ENCODE assay signal across 1 cellular context in the genomic region with DNA sequence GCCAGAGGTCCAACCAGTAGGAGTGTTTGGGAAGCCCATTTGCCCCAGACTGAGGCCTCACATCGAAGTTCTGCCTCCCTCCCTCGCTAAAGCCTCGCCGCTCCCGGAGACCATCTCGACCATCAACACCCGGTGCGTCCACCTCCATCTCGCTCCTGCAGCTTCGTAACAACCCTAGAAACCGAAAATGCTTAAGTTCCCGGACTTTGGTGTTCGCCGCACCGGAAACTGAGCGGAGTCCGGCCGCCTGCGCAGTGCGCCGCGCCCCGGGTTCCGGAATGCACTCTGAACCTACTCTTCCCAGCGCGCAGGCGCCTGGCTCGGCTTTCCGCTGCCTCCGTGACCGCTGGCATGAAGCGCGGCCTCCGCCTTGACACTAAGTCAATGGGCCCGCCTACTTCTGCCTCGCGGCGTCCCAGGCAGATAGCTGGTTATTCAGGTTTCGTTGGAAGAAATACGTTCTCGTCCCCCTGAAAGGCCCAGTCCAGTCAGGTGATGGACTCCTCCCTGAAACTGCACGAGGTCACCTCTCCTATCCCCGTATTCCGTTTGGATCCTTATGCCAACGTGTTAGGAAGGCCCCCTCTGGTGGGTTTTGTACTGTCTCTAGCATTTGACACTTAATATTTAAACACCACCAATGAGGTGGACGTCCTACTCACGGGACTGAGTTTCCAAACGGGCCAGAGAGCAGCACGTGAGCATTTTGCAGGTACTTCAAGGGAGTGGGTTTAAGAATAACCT.
A peak's percentile ranks its signal among the peaks of the same experiment; 100 is the strongest.
TF ChIP-seq lines count a peak whose summit lies in the region.

No MANE protein-coding gene starts in this region.

TF ChIP-seq in HepG2, 621 proteins besides CTCF, POLR2A, EP300 and RAD21 (continued from another document and continues in another):
- TF ChIP-seq, protein P1, sequence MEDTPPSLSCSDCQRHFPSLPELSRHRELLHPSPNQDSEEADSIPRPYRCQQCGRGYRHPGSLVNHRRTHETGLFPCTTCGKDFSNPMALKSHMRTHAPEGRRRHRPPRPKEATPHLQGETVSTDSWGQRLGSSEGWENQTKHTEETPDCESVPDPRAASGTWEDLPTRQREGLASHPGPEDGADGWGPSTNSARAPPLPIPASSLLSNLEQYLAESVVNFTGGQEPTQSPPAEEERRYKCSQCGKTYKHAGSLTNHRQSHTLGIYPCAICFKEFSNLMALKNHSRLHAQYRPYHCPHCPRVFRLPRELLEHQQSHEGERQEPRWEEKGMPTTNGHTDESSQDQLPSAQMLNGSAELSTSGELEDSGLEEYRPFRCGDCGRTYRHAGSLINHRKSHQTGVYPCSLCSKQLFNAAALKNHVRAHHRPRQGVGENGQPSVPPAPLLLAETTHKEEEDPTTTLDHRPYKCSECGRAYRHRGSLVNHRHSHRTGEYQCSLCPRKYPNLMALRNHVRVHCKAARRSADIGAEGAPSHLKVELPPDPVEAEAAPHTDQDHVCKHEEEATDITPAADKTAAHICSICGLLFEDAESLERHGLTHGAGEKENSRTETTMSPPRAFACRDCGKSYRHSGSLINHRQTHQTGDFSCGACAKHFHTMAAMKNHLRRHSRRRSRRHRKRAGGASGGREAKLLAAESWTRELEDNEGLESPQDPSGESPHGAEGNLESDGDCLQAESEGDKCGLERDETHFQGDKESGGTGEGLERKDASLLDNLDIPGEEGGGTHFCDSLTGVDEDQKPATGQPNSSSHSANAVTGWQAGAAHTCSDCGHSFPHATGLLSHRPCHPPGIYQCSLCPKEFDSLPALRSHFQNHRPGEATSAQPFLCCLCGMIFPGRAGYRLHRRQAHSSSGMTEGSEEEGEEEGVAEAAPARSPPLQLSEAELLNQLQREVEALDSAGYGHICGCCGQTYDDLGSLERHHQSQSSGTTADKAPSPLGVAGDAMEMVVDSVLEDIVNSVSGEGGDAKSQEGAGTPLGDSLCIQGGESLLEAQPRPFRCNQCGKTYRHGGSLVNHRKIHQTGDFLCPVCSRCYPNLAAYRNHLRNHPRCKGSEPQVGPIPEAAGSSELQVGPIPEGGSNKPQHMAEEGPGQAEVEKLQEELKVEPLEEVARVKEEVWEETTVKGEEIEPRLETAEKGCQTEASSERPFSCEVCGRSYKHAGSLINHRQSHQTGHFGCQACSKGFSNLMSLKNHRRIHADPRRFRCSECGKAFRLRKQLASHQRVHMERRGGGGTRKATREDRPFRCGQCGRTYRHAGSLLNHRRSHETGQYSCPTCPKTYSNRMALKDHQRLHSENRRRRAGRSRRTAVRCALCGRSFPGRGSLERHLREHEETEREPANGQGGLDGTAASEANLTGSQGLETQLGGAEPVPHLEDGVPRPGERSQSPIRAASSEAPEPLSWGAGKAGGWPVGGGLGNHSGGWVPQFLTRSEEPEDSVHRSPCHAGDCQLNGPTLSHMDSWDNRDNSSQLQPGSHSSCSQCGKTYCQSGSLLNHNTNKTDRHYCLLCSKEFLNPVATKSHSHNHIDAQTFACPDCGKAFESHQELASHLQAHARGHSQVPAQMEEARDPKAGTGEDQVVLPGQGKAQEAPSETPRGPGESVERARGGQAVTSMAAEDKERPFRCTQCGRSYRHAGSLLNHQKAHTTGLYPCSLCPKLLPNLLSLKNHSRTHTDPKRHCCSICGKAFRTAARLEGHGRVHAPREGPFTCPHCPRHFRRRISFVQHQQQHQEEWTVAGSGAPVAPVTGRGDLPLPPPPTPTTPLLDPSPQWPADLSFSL (CRISPR knock-in tag; IDR thresholded peaks at IDR 0.05): no peak
- TF ChIP-seq TAF15 (IDR thresholded peaks at IDR 0.05; ENCODE audit: low read depth, low read length, poor library complexity, severe bottlenecking): no peak
- TF ChIP-seq, protein P2, sequence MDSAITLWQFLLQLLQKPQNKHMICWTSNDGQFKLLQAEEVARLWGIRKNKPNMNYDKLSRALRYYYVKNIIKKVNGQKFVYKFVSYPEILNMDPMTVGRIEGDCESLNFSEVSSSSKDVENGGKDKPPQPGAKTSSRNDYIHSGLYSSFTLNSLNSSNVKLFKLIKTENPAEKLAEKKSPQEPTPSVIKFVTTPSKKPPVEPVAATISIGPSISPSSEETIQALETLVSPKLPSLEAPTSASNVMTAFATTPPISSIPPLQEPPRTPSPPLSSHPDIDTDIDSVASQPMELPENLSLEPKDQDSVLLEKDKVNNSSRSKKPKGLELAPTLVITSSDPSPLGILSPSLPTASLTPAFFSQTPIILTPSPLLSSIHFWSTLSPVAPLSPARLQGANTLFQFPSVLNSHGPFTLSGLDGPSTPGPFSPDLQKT (CRISPR knock-in tag; IDR thresholded peaks at IDR 0.05; ENCODE audit: borderline replicate concordance): peak; percentile 78; the same call in 1 of the 2 replicates
- TF ChIP-seq ZNF446 (CRISPR knock-in tag; IDR thresholded peaks at IDR 0.05): peak; percentile 39; the same call in 1 of the 2 replicates
- TF ChIP-seq, protein P3, sequence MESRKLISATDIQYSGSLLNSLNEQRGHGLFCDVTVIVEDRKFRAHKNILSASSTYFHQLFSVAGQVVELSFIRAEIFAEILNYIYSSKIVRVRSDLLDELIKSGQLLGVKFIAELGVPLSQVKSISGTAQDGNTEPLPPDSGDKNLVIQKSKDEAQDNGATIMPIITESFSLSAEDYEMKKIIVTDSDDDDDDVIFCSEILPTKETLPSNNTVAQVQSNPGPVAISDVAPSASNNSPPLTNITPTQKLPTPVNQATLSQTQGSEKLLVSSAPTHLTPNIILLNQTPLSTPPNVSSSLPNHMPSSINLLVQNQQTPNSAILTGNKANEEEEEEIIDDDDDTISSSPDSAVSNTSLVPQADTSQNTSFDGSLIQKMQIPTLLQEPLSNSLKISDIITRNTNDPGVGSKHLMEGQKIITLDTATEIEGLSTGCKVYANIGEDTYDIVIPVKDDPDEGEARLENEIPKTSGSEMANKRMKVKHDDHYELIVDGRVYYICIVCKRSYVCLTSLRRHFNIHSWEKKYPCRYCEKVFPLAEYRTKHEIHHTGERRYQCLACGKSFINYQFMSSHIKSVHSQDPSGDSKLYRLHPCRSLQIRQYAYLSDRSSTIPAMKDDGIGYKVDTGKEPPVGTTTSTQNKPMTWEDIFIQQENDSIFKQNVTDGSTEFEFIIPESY (CRISPR knock-in tag; IDR thresholded peaks at IDR 0.05): no peak
- TF ChIP-seq IKZF4 (CRISPR knock-in tag; IDR thresholded peaks at IDR 0.05; ENCODE audit: borderline replicate concordance, low read depth, not compliant biosample characterization): peak; percentile 67
- TF ChIP-seq CREM (IDR thresholded peaks at IDR 0.05): peak; percentile 47
- TF ChIP-seq CREM (CRISPR knock-in tag; IDR thresholded peaks at IDR 0.05): no peak
- TF ChIP-seq ZNF354B (CRISPR knock-in tag; IDR thresholded peaks at IDR 0.05): no peak
- TF ChIP-seq ZNF335 (CRISPR knock-in tag; IDR thresholded peaks at IDR 0.05): peak; percentile 84
- TF ChIP-seq HNRNPL (IDR thresholded peaks at IDR 0.05; ENCODE audit: low read depth, low read length): peak; percentile 33; the same call in 1 of the 2 replicates
- TF ChIP-seq, protein P4, sequence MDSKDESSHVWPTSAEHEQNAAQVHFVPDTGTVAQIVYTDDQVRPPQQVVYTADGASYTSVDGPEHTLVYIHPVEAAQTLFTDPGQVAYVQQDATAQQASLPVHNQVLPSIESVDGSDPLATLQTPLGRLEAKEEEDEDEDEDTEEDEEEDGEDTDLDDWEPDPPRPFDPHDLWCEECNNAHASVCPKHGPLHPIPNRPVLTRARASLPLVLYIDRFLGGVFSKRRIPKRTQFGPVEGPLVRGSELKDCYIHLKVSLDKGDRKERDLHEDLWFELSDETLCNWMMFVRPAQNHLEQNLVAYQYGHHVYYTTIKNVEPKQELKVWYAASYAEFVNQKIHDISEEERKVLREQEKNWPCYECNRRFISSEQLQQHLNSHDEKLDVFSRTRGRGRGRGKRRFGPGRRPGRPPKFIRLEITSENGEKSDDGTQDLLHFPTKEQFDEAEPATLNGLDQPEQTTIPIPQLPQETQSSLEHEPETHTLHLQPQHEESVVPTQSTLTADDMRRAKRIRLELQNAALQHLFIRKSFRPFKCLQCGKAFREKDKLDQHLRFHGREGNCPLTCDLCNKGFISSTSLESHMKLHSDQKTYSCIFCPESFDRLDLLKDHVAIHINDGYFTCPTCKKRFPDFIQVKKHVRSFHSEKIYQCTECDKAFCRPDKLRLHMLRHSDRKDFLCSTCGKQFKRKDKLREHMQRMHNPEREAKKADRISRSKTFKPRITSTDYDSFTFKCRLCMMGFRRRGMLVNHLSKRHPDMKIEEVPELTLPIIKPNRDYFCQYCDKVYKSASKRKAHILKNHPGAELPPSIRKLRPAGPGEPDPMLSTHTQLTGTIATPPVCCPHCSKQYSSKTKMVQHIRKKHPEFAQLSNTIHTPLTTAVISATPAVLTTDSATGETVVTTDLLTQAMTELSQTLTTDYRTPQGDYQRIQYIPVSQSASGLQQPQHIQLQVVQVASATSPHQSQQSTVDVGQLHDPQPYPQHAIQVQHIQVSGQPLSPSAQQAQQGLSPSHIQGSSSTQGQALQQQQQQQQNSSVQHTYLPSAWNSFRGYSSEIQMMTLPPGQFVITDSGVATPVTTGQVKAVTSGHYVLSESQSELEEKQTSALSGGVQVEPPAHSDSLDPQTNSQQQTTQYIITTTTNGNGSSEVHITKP (CRISPR knock-in tag; IDR thresholded peaks at IDR 0.05; ENCODE audit: low read depth): peak; percentile 39; the same call in 1 of the 2 replicates
- 0 out of 2 replicates have a peak, but pooled peaks have one; percentile 80 for TF ChIP-seq CAMTA2 (CRISPR knock-in tag; IDR thresholded peaks at IDR 0.05; ENCODE audit: borderline replicate concordance)
- peak; percentile 82 for TF ChIP-seq POGZ (CRISPR knock-in tag; IDR thresholded peaks at IDR 0.05)
- TF ChIP-seq, protein P5, sequence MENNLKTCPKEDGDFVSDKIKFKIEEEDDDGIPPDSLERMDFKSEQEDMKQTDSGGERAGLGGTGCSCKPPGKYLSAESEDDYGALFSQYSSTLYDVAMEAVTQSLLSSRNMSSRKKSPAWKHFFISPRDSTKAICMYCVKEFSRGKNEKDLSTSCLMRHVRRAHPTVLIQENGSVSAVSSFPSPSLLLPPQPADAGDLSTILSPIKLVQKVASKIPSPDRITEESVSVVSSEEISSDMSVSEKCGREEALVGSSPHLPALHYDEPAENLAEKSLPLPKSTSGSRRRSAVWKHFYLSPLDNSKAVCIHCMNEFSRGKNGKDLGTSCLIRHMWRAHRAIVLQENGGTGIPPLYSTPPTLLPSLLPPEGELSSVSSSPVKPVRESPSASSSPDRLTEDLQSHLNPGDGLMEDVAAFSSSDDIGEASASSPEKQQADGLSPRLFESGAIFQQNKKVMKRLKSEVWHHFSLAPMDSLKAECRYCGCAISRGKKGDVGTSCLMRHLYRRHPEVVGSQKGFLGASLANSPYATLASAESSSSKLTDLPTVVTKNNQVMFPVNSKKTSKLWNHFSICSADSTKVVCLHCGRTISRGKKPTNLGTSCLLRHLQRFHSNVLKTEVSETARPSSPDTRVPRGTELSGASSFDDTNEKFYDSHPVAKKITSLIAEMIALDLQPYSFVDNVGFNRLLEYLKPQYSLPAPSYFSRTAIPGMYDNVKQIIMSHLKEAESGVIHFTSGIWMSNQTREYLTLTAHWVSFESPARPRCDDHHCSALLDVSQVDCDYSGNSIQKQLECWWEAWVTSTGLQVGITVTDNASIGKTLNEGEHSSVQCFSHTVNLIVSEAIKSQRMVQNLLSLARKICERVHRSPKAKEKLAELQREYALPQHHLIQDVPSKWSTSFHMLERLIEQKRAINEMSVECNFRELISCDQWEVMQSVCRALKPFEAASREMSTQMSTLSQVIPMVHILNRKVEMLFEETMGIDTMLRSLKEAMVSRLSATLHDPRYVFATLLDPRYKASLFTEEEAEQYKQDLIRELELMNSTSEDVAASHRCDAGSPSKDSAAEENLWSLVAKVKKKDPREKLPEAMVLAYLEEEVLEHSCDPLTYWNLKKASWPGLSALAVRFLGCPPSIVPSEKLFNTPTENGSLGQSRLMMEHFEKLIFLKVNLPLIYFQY (CRISPR knock-in tag; IDR thresholded peaks at IDR 0.05; ENCODE audit: borderline replicate concordance): peak; percentile 74; the same call in 1 of the 2 replicates
- TF ChIP-seq, protein P6, sequence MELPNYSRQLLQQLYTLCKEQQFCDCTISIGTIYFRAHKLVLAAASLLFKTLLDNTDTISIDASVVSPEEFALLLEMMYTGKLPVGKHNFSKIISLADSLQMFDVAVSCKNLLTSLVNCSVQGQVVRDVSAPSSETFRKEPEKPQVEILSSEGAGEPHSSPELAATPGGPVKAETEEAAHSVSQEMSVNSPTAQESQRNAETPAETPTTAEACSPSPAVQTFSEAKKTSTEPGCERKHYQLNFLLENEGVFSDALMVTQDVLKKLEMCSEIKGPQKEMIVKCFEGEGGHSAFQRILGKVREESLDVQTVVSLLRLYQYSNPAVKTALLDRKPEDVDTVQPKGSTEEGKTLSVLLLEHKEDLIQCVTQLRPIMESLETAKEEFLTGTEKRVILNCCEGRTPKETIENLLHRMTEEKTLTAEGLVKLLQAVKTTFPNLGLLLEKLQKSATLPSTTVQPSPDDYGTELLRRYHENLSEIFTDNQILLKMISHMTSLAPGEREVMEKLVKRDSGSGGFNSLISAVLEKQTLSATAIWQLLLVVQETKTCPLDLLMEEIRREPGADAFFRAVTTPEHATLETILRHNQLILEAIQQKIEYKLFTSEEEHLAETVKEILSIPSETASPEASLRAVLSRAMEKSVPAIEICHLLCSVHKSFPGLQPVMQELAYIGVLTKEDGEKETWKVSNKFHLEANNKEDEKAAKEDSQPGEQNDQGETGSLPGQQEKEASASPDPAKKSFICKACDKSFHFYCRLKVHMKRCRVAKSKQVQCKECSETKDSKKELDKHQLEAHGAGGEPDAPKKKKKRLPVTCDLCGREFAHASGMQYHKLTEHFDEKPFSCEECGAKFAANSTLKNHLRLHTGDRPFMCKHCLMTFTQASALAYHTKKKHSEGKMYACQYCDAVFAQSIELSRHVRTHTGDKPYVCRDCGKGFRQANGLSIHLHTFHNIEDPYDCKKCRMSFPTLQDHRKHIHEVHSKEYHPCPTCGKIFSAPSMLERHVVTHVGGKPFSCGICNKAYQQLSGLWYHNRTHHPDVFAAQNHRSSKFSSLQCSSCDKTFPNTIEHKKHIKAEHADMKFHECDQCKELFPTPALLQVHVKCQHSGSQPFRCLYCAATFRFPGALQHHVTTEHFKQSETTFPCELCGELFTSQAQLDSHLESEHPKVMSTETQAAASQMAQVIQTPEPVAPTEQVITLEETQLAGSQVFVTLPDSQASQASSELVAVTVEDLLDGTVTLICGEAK (IDR thresholded peaks at IDR 0.05): peak; percentile 68
- TF ChIP-seq, protein P6 (CRISPR knock-in tag; IDR thresholded peaks at IDR 0.05): peak; percentile 90
